ENCODE assay signal across 8 cellular contexts in the genomic region with DNA sequence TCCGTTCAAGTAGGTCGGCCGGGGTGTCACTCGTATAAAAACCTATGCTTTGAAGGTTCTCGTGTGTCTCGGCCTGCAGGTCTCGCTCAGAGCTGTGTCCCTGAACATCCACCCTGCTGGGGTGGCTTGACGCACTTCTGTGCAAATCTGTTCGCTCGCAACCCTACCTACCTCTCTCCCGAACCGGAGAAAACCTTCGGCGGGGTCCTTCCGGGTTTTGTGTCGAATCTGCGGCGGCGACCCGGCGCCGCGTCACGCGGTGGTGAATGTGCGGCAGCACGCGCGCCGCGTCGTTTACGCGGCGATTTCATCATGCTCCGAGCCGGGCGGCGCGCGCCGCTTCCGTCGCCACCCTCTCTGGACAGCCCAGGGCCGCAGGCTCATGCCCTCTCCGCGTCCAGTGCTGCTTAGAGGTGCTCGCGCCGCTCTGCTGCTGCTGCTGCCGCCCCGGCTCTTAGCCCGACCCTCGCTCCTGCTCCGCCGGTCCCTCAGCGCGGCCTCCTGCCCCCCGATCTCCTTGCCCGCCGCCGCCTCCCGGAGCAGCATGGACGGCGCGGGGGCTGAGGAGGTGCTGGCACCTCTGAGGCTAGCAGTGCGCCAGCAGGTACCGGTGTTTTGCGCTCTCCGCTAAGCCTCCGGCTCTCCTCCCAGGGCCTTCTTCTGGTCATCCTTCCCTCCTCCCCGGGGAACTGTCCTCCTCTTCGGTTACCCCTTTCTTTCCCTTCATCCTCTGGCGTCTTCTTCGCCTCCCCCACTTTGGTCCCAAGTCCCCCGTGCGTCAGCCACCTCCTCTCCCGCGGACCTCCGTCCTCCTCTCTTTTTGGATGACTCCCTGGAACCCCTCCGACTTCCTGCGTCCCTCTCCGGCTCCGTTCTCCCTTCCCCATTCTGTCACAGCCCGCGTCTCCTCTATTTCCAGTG. TPM values are rescaled to one million over a fixed set of nuclear protein-coding genes. Genes with fewer than 3 reads are reported as not detected.
DNase-seq lines count a peak whose midpoint lies in the region; ATAC-seq and TF ChIP-seq lines count a peak whose summit lies in the region.

A gene with protein sequence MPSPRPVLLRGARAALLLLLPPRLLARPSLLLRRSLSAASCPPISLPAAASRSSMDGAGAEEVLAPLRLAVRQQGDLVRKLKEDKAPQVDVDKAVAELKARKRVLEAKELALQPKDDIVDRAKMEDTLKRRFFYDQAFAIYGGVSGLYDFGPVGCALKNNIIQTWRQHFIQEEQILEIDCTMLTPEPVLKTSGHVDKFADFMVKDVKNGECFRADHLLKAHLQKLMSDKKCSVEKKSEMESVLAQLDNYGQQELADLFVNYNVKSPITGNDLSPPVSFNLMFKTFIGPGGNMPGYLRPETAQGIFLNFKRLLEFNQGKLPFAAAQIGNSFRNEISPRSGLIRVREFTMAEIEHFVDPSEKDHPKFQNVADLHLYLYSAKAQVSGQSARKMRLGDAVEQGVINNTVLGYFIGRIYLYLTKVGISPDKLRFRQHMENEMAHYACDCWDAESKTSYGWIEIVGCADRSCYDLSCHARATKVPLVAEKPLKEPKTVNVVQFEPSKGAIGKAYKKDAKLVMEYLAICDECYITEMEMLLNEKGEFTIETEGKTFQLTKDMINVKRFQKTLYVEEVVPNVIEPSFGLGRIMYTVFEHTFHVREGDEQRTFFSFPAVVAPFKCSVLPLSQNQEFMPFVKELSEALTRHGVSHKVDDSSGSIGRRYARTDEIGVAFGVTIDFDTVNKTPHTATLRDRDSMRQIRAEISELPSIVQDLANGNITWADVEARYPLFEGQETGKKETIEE (plus strand): TSS at position 339 of the 921 bp plus-strand sequence. CDS start 44 bp downstream, at position 383.

- H3K27ac ChIP-seq in C4-2B (peak within 1 kb of the TSS; percentile 96), left lung (peak within 1 kb of the TSS; percentile 97 to 98)

- H3K36me3 ChIP-seq in left lung, result peaks cover 0 to 14% of the 10 kb centered on the region in 2 donors

- peaks cover 16 to 49% of the 10 kb centered on the region in 2 donors for H3K4me1 ChIP-seq in left lung

- TF ChIP-seq CTCF in C4-2B (conservative IDR thresholded peaks at IDR 0.05) (no peak), left lung (IDR thresholded peaks at IDR 0.05) (no peak)

- DNase-seq in NCI-H748 treated with DMSO at 0.1 percent for 48 hours (lab: John Stamatoyannopoulos, UW) (peak; percentile 63), dedifferentiated amniotic fluid mesenchymal stem cell (ENCODE audit: extremely low spot score) (peak; percentile 81), left lung (peak; percentile 91 to 98)
- peak; percentile 84 for DNase-seq in activated CD4-positive, alpha-beta T cell treated with anti-CD3 and anti-CD28 coated beads, Interleukin-2, amount 50 U/mL, for 24 hours (ENCODE audit: low read depth in 1 of 2, low spot score in 1 of 2)
- DNase-seq in stimulated activated CD4-positive, alpha-beta T cell treated with anti-CD3 and anti-CD28 coated beads, Interleukin-2, amount 100 ng/mL, for 4 hours (ENCODE audit: low read depth), result peak; percentile 82

- H3K9me3 ChIP-seq in left lung, result no peaks in the 10 kb centered on the region

- H3K4me3 ChIP-seq in left lung, result peak within 1 kb of the TSS; percentile 63 to 96

- no peaks in the 10 kb centered on the region for H3K27me3 ChIP-seq in left lung

- peak; percentile 93 for ATAC-seq in GM19372 (IDR thresholded peaks at IDR 0.05; ENCODE audit: low read depth, unreplicated experiment)
- peak; percentile 91 for ATAC-seq in HG03521 (IDR thresholded peaks at IDR 0.05; ENCODE audit: unreplicated experiment)
- ATAC-seq in left lung, result peak; percentile 94

- intact Hi-C loops in left lung (cut with DNase I), result no loop called here

RNA-seq across cellular contexts. Expression of the gene that starts here (rescaled TPM):
- total RNA-seq in left lung, result 100 to 1,000 TPM; 102 to 131 TPM

Comparison
In these comparisons a context has a peak if more than half of its experiments do, and no peak if none do; other contexts are left out.
1. Peak in every context shown above with its lines: DNase-seq, ATAC-seq, H3K4me3 ChIP-seq and H3K27ac ChIP-seq.